In the genomic region with DNA sequence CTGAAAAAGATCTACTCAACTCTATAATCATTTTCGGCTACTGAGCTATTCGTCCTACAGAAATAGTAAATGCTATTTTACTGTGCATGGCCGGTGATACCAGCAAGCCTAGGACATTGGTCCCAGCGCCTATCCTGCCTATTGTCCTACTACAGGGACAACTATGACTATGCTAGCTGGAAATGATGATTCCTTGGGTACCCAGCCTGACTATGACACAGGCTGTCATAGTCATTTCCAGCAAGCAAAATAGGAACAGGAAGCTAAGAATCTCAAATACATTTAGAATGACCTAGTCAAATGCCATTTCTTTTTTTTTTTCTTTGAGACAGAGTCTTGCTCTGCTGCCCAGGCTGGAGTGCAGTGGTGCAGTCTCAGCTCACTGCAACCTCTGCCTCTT, we compare ENCODE assay signal across 1 cellular context.
TF ChIP-seq lines count a peak whose summit lies in the region.

No MANE protein-coding gene starts in this region.

TF ChIP-seq in H1, 55 proteins besides CTCF, POLR2A, EP300 and RAD21:
- TF ChIP-seq, protein P1, sequence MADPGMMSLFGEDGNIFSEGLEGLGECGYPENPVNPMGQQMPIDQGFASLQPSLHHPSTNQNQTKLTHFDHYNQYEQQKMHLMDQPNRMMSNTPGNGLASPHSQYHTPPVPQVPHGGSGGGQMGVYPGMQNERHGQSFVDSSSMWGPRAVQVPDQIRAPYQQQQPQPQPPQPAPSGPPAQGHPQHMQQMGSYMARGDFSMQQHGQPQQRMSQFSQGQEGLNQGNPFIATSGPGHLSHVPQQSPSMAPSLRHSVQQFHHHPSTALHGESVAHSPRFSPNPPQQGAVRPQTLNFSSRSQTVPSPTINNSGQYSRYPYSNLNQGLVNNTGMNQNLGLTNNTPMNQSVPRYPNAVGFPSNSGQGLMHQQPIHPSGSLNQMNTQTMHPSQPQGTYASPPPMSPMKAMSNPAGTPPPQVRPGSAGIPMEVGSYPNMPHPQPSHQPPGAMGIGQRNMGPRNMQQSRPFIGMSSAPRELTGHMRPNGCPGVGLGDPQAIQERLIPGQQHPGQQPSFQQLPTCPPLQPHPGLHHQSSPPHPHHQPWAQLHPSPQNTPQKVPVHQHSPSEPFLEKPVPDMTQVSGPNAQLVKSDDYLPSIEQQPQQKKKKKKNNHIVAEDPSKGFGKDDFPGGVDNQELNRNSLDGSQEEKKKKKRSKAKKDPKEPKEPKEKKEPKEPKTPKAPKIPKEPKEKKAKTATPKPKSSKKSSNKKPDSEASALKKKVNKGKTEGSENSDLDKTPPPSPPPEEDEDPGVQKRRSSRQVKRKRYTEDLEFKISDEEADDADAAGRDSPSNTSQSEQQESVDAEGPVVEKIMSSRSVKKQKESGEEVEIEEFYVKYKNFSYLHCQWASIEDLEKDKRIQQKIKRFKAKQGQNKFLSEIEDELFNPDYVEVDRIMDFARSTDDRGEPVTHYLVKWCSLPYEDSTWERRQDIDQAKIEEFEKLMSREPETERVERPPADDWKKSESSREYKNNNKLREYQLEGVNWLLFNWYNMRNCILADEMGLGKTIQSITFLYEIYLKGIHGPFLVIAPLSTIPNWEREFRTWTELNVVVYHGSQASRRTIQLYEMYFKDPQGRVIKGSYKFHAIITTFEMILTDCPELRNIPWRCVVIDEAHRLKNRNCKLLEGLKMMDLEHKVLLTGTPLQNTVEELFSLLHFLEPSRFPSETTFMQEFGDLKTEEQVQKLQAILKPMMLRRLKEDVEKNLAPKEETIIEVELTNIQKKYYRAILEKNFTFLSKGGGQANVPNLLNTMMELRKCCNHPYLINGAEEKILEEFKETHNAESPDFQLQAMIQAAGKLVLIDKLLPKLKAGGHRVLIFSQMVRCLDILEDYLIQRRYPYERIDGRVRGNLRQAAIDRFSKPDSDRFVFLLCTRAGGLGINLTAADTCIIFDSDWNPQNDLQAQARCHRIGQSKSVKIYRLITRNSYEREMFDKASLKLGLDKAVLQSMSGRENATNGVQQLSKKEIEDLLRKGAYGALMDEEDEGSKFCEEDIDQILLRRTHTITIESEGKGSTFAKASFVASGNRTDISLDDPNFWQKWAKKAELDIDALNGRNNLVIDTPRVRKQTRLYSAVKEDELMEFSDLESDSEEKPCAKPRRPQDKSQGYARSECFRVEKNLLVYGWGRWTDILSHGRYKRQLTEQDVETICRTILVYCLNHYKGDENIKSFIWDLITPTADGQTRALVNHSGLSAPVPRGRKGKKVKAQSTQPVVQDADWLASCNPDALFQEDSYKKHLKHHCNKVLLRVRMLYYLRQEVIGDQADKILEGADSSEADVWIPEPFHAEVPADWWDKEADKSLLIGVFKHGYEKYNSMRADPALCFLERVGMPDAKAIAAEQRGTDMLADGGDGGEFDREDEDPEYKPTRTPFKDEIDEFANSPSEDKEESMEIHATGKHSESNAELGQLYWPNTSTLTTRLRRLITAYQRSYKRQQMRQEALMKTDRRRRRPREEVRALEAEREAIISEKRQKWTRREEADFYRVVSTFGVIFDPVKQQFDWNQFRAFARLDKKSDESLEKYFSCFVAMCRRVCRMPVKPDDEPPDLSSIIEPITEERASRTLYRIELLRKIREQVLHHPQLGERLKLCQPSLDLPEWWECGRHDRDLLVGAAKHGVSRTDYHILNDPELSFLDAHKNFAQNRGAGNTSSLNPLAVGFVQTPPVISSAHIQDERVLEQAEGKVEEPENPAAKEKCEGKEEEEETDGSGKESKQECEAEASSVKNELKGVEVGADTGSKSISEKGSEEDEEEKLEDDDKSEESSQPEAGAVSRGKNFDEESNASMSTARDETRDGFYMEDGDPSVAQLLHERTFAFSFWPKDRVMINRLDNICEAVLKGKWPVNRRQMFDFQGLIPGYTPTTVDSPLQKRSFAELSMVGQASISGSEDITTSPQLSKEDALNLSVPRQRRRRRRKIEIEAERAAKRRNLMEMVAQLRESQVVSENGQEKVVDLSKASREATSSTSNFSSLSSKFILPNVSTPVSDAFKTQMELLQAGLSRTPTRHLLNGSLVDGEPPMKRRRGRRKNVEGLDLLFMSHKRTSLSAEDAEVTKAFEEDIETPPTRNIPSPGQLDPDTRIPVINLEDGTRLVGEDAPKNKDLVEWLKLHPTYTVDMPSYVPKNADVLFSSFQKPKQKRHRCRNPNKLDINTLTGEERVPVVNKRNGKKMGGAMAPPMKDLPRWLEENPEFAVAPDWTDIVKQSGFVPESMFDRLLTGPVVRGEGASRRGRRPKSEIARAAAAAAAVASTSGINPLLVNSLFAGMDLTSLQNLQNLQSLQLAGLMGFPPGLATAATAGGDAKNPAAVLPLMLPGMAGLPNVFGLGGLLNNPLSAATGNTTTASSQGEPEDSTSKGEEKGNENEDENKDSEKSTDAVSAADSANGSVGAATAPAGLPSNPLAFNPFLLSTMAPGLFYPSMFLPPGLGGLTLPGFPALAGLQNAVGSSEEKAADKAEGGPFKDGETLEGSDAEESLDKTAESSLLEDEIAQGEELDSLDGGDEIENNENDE (IDR thresholded peaks at IDR 0.05; ENCODE audit: insufficient replicate concordance, low read length), result no peak
- TF ChIP-seq SRF (IDR thresholded peaks at IDR 0.05; ENCODE audit: low read depth, low read length) (no peak), BRCA1 (IDR thresholded peaks at IDR 0.05; ENCODE audit: low read depth, low read length) (no peak), TEAD4 (IDR thresholded peaks at IDR 0.05; ENCODE audit: low read depth, low read length) (no peak), NRF1 (IDR thresholded peaks at IDR 0.05; ENCODE audit: low read depth, low read length) (no peak), MAFK (IDR thresholded peaks at IDR 0.05; ENCODE audit: low read depth, low read length) (no peak), NANOG (IDR thresholded peaks at IDR 0.05; ENCODE audit: insufficient read depth, low read depth, low read length, poor library complexity, severe bottlenecking) (no peak), GTF2F1 (IDR thresholded peaks at IDR 0.05; ENCODE audit: borderline replicate concordance, low read depth, low read length) (no peak), POLR2AphosphoS5 (IDR thresholded peaks at IDR 0.05; ENCODE audit: low read depth, low read length) (no peak), POU5F1 (IDR thresholded peaks at IDR 0.05; ENCODE audit: low read depth, low read length) (no peak), HDAC2 (IDR thresholded peaks at IDR 0.05; ENCODE audit: borderline replicate concordance in 1 of 2, low read depth in 2 of 2, low read length in 2 of 2) (no peak), KDM1A (IDR thresholded peaks at IDR 0.05; ENCODE audit: borderline replicate concordance, low read length) (no peak), ASH2L (IDR thresholded peaks at IDR 0.05; ENCODE audit: low read length) (no peak), RFX5 (IDR thresholded peaks at IDR 0.05; ENCODE audit: borderline replicate concordance, low read depth, low read length) (no peak), KDM4A (IDR thresholded peaks at IDR 0.05; ENCODE audit: low read depth, low read length, severe bottlenecking) (no peak), CHD2 (IDR thresholded peaks at IDR 0.05; ENCODE audit: low read length) (no peak)
- TF ChIP-seq, protein P2, sequence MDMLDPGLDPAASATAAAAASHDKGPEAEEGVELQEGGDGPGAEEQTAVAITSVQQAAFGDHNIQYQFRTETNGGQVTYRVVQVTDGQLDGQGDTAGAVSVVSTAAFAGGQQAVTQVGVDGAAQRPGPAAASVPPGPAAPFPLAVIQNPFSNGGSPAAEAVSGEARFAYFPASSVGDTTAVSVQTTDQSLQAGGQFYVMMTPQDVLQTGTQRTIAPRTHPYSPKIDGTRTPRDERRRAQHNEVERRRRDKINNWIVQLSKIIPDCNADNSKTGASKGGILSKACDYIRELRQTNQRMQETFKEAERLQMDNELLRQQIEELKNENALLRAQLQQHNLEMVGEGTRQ (IDR thresholded peaks at IDR 0.05; ENCODE audit: low read length), result no peak
- TF ChIP-seq, protein P3, sequence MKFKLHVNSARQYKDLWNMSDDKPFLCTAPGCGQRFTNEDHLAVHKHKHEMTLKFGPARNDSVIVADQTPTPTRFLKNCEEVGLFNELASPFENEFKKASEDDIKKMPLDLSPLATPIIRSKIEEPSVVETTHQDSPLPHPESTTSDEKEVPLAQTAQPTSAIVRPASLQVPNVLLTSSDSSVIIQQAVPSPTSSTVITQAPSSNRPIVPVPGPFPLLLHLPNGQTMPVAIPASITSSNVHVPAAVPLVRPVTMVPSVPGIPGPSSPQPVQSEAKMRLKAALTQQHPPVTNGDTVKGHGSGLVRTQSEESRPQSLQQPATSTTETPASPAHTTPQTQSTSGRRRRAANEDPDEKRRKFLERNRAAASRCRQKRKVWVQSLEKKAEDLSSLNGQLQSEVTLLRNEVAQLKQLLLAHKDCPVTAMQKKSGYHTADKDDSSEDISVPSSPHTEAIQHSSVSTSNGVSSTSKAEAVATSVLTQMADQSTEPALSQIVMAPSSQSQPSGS (IDR thresholded peaks at IDR 0.05; ENCODE audit: low read length), result no peak
